ENCODE assay signal across 18 cellular contexts in genomic region chr7:1717903-1718676, GRCh38.
"Had no signal": no experiment of that assay in that cellular context is flagged by ENCODE, and none has a peak within 500 bp of the region (broad histone marks: within the 10 kb centered on the region; RNA-seq: fewer than 3 reads in every experiment).

No MANE protein-coding gene starts in this region.

- H3K27ac ChIP-seq: colonic mucosa, heart left ventricle, left lung, neural progenitor cell, pancreas had no signal

- H3K9me3 ChIP-seq: colonic mucosa, left lung, pancreas had no signal

- H3K9ac ChIP-seq: neural progenitor cell had no signal

- H3K27me3 ChIP-seq: colonic mucosa, heart left ventricle, neural progenitor cell, pancreas had no signal

- H3K36me3 ChIP-seq: colonic mucosa, heart left ventricle, left lung, neural progenitor cell, pancreas had no signal

- H3K4me2 ChIP-seq: neural progenitor cell had no signal

- ATAC-seq: heart left ventricle; left lung; natural killer cell treated with Interleukin-12 subunit alpha and Interleukin-12 subunit beta and Interleukin-15 and Interleukin-18, amount 100 ng/mL, for 72 hours; pancreas; sciatic nerve had no signal

- DNase-seq: colonic mucosa; dermis blood vessel endothelial cell; hypothalamus; mesenchymal stem cell; midbrain; occipital lobe; stimulated activated CD4-positive, alpha-beta T cell treated with anti-CD3 and anti-CD28 coated beads, Interleukin-2, amount 100 ng/mL, for 24 hours; stimulated activated naive CD4-positive, alpha-beta T cell treated with Interleukin-2 at 50 U/mL for 16 hours; trophoblast cell had no signal

- FAIRE-seq: frontal cortex, islet of Langerhans, pancreas had no signal

- H2AFZ ChIP-seq: neural progenitor cell had no signal

- H3K4me1 ChIP-seq: colonic mucosa, left lung had no signal

- H3K4me3 ChIP-seq: colonic mucosa, heart left ventricle, left lung, lung, neural progenitor cell, pancreas had no signal
